In genomic region chr13:26584713-26585112, GRCh38 we compare ENCODE assay signal across 2 cellular contexts.
TF ChIP-seq lines count a peak whose summit lies in the region.

No MANE protein-coding gene starts in this region.

TF ChIP-seq in IMR-90, 13 proteins besides CTCF, POLR2A, EP300 and RAD21:
- TF ChIP-seq RFX5 (IDR thresholded peaks at IDR 0.05; ENCODE audit: low read depth, low read length) (no peak), MAFK (IDR thresholded peaks at IDR 0.05; ENCODE audit: low read depth, low read length) (peak; percentile 58; the same call in 1 of the 2 replicates)

TF ChIP-seq in GM12891, 5 proteins besides CTCF, POLR2A, EP300 and RAD21:
- TF ChIP-seq POU2F2 (IDR thresholded peaks at IDR 0.05; ENCODE audit: low read depth, low read length) (no peak), TAF1 (IDR thresholded peaks at IDR 0.05; ENCODE audit: low read depth, low read length) (no peak), PAX5 (IDR thresholded peaks at IDR 0.05; ENCODE audit: insufficient read depth, low read length, severe bottlenecking) (no peak), POLR2AphosphoS5 (IDR thresholded peaks at IDR 0.05; ENCODE audit: low read depth, low read length) (no peak), SPI1 (IDR thresholded peaks at IDR 0.05; ENCODE audit: low read depth, low read length) (no peak)
